In genomic region chr16:89150090-89150835, GRCh38 we compare ENCODE assay signal across 17 cellular contexts. TPM values are rescaled to one million over a fixed set of nuclear protein-coding genes. Genes with fewer than 3 reads are reported as not detected.
A peak's percentile ranks its signal among the peaks of the same experiment; 100 is the strongest.
DNase-seq lines count a peak whose midpoint lies in the region; ATAC-seq, FAIRE-seq and TF ChIP-seq lines count a peak whose summit lies in the region.
"Had no signal": no experiment of that assay in that cellular context is flagged by ENCODE, and none has a peak within 500 bp of the region (broad histone marks: within the 10 kb centered on the region; RNA-seq: fewer than 3 reads in every experiment).

No MANE protein-coding gene starts in this region.

- H3K4me1 ChIP-seq in RWPE2 (ENCODE audit: insufficient read depth, poor library complexity, severe bottlenecking) (peaks cover 4% of the 10 kb centered on the region), HepG2 (ENCODE audit: insufficient read depth, low read length) (peaks cover 2% of the 10 kb centered on the region)

- intact Hi-C loops in CD14-positive monocyte (cut with micrococcal nuclease) (no loop called here), HepG2 (cut with micrococcal nuclease; ENCODE audit: unreplicated experiment) (no loop called here)

- in situ Hi-C loops in HepG2 (cut with HindIII; ENCODE audit: extremely low pct_ligation_motif_present, low pct_unique_long_range_greater_than_20kb) = no loop called here

- H3K27me3 ChIP-seq in RWPE2 (ENCODE audit: insufficient read depth, poor library complexity, severe bottlenecking) (no peaks in the 10 kb centered on the region), HepG2 (ENCODE audit: control insufficient read depth in 1 of 2, insufficient read depth in 2 of 2, low read length in 2 of 2) (no peaks in the 10 kb centered on the region)
- H3K27me3 ChIP-seq: ovary, tibial artery had no signal

- H3K27me3 Mint-ChIP-seq in CD14-positive monocyte (ENCODE audit: low read depth in 3 of 3) = peaks cover 1 to 8% (median 5%) of the 10 kb centered on the region in 3 donors
- H3K27me3 Mint-ChIP-seq in HFFc6 (ENCODE audit: insufficient read depth) = no peaks in the 10 kb centered on the region; the same call in 1 of the 2 replicates
- H3K27me3 Mint-ChIP-seq: activated CD4-positive, alpha-beta T cell treated with anti-CD3 and anti-CD28 coated beads, Interleukin-2, amount 10 ng/mL, durations not matched to agents 24 days and 14 days had no signal

- ATAC-seq in RWPE2 (ENCODE audit: low read depth) (no peak; the same call in 2 of the 3 replicates), HepG2 (no peak), GM21786 (IDR thresholded peaks at IDR 0.05; ENCODE audit: unreplicated experiment) (no peak), HG03354 (IDR thresholded peaks at IDR 0.05; ENCODE audit: poor library complexity, severe bottlenecking, unreplicated experiment) (no peak)
- ATAC-seq: K562 had no signal

- H3K9me3 ChIP-seq in RWPE2 (ENCODE audit: severe bottlenecking) (no peaks in the 10 kb centered on the region), HepG2 (ENCODE audit: low read length) (peaks cover 5% of the 10 kb centered on the region; the same call in 1 of the 2 replicates)
- H3K9me3 ChIP-seq: tibial artery had no signal

- H3K36me3 ChIP-seq in RWPE2 (ENCODE audit: low read depth) (peaks cover 24% of the 10 kb centered on the region), HepG2 (replicated peaks in 1 of 2; ENCODE audit: control insufficient read depth in 1 of 2, insufficient read depth in 2 of 2, low read length in 2 of 2) (peaks cover 3 to 22% of the 10 kb centered on the region in 2 experiments; a peak in 4 of 5 replicates)
- H3K36me3 ChIP-seq: ovary had no signal

- H3K27ac Mint-ChIP-seq in CD14-positive monocyte = peak overlapping the region in 3 of 7 donors; percentile 2 to 57 (median 37)
- no peak overlapping the region for H3K27ac Mint-ChIP-seq in HFFc6
- H3K27ac Mint-ChIP-seq: activated CD4-positive, alpha-beta T cell treated with anti-CD3 and anti-CD28 coated beads, Interleukin-2, amount 10 ng/mL, durations not matched to agents 24 days and 14 days had no signal

- H3K36me3 Mint-ChIP-seq in CD14-positive monocyte (peaks cover 55 to 71% of the 10 kb centered on the region in 2 donors), HFFc6 (ENCODE audit: low read depth) (peaks cover 51% of the 10 kb centered on the region)

- TF ChIP-seq CTCF in CD14-positive monocyte (IDR thresholded peaks at IDR 0.05) (no peak), RWPE2 (IDR thresholded peaks at IDR 0.05; ENCODE audit: poor library complexity, severe bottlenecking) (no peak), HepG2 (CRISPR knock-in tag; IDR thresholded peaks at IDR 0.05) (no peak), HFFc6 (IDR thresholded peaks at IDR 0.05) (no peak)

- H2AFZ ChIP-seq in HepG2 (ENCODE audit: low read length) = no peak overlapping the region

- TF ChIP-seq POLR2A in HepG2 (IDR thresholded peaks at IDR 0.05; ENCODE audit: insufficient read depth in 1 of 2, low read depth in 2 of 2, low read length in 2 of 2) = no peak

- POLR2A ChIA-PET in HepG2 (lab: Yijun Ruan, JAX) = no interaction called here

- no peak overlapping the region for H3K4me3 ChIP-seq in RWPE2 (ENCODE audit: severe bottlenecking)
- H3K4me3 ChIP-seq in HepG2 (replicated peaks in 1 of 3; ENCODE audit: insufficient read depth in 1 of 3, low read depth in 2 of 3, low read length in 3 of 3) = no peak overlapping the region
- H3K4me3 ChIP-seq: BLaER1, K562, ovary, tibial artery had no signal

- H3K27ac ChIP-seq in RWPE2 (ENCODE audit: poor library complexity, severe bottlenecking) (peak overlapping the region; percentile 1), HepG2 (ENCODE audit: extremely low read length, insufficient read depth, low read length) (no peak overlapping the region)
- H3K27ac ChIP-seq: BLaER1, ovary, tibial artery had no signal

- no TSS peak for BruUV-seq in HepG2 (replicated peaks; lab: Mats Ljungman, UMichigan)

- peaks cover 6 to 30% (median 22%) of the 10 kb centered on the region in 7 donors for H3K9me3 Mint-ChIP-seq in CD14-positive monocyte
- peaks cover 8% of the 10 kb centered on the region for H3K9me3 Mint-ChIP-seq in HFFc6

- no peak overlapping the region for H3K4me3 Mint-ChIP-seq in CD14-positive monocyte
- H3K4me3 Mint-ChIP-seq in HFFc6 = no peak overlapping the region
- H3K4me3 Mint-ChIP-seq: activated CD4-positive, alpha-beta T cell treated with anti-CD3 and anti-CD28 coated beads, Interleukin-2, amount 10 ng/mL, durations not matched to agents 24 days and 14 days had no signal

- no peak overlapping the region for H3K4me2 ChIP-seq in HepG2 (ENCODE audit: low read depth, low read length)
- H3K4me2 ChIP-seq: BLaER1 had no signal

- H3K4me1 Mint-ChIP-seq in CD14-positive monocyte = peaks cover 6% of the 10 kb centered on the region
- peaks cover 8% of the 10 kb centered on the region for H3K4me1 Mint-ChIP-seq in HFFc6 (ENCODE audit: low read depth)

- peak; percentile 40 for DNase-seq in CD14-positive monocyte (ENCODE audit: low spot score)
- peak; percentile 41 for DNase-seq in COLO668 (lab: John Stamatoyannopoulos, UW; ENCODE audit: unreplicated experiment)
- DNase-seq in RWPE2 (ENCODE audit: low spot score) = peak; percentile 52
- DNase-seq in HepG2 (ENCODE audit: low spot score) = no peak
- no peak for DNase-seq in HFFc6
- DNase-seq: activated CD4-positive, alpha-beta T cell treated with anti-CD3 and anti-CD28 coated beads, Interleukin-2, amount 10 ng/mL, durations not matched to agents 24 days and 14 days; activated T-cell treated with anti-CD3 and anti-CD28 coated beads, Interleukin-2, amount 50 U/mL, for 1 hour; effector memory CD4-positive, alpha-beta T cell; OCI-M1; small intestine; tibial artery had no signal

- CTCF ChIA-PET in HepG2 (lab: Yijun Ruan, JAX; ENCODE audit: low intra/inter-chr PET ratio, low total read pairs) = no interaction called here

- TF ChIP-seq RAD21 in HepG2 (CRISPR knock-in tag; IDR thresholded peaks at IDR 0.05) = no peak

- H3K79me2 ChIP-seq in HepG2 (ENCODE audit: insufficient read depth, low read length) = no peaks in the 10 kb centered on the region

- WGBS in HepG2 (ENCODE audit: low lambda C conversion rate) = 96% methylated on average over 15 of the region's 18 CpGs

- FAIRE-seq in HepG2 (lab: Jason Lieb, UNC) = no peak
- FAIRE-seq: K562, small intestine had no signal

- no peak overlapping the region for H3K9ac ChIP-seq in HepG2 (ENCODE audit: insufficient read depth, low read depth, low read length)
- H3K9ac ChIP-seq: BLaER1 had no signal

- TF ChIP-seq EP300 in HepG2 (IDR thresholded peaks at IDR 0.05; ENCODE audit: low read depth in 2 of 2, low read length in 2 of 2) (no peak), HepG2 (CRISPR knock-in tag; IDR thresholded peaks at IDR 0.05; ENCODE audit: borderline replicate concordance) (no peak)

- H4K20me1 ChIP-seq in HepG2 (ENCODE audit: insufficient read depth, low read length) = no peaks in the 10 kb centered on the region; the same call in 1 of the 2 replicates
- H4K20me1 ChIP-seq: BLaER1 had no signal

RNA-seq across cellular contexts. Expression of gene CDH15, which starts 21.3 kb away (rescaled TPM):
- polyA plus RNA-seq in CD14-positive monocyte = not detected
- 1.4 and 2.2 TPM in 2 replicates for total RNA-seq in HepG2 (2016; rRNA removed; fragmentation: Illumina TruSeq; extraction: Trizol)
- total RNA-seq in HepG2 (2016; cell fraction: cytosol; rRNA removed; fragmentation: Illumina TruSeq; extraction: Trizol; ENCODE audit: low read depth) = 2.8 and 2.9 TPM in 2 replicates
- 1.4 and 2.2 TPM in 2 replicates for total RNA-seq in HepG2 (2016; cell fraction: insoluble cytoplasmic fraction; rRNA removed; fragmentation: Illumina TruSeq; extraction: Trizol)
- total RNA-seq in HepG2 (2016; cell fraction: membrane; rRNA removed; fragmentation: Illumina TruSeq; extraction: Trizol) = 3.6 and 3.7 TPM in 2 replicates
- total RNA-seq in HepG2 (2016; cell fraction: nucleus; rRNA removed; fragmentation: Illumina TruSeq; extraction: Trizol) = 1.6 and 1.8 TPM in 2 replicates
- polyA plus RNA-seq in HepG2 (2011; rRNA removed) = 0.69 and 0.74 TPM in 2 replicates
- polyA plus RNA-seq in HepG2 (2011; cell fraction: cytosol; rRNA removed) = 0.37 and 1.2 TPM in 2 replicates
- 1.6 and 2.1 TPM in 2 replicates for polyA plus RNA-seq in HepG2 (2011; cell fraction: nucleus; rRNA removed)
- 0.61 and 0.90 TPM in 2 replicates for polyA plus RNA-seq in HepG2 (2012)
- polyA plus RNA-seq in HepG2 (2016; cell fraction: cytosol; fragmentation: Illumina TruSeq; extraction: Trizol; ENCODE audit: low read depth) = 3.5 and 3.8 TPM in 2 replicates
- 1.7 and 2.3 TPM in 2 replicates for polyA plus RNA-seq in HepG2 (2016; cell fraction: insoluble cytoplasmic fraction; fragmentation: Illumina TruSeq; extraction: Trizol; ENCODE audit: low read depth)
- polyA plus RNA-seq in HepG2 (2016; cell fraction: membrane; fragmentation: Illumina TruSeq; extraction: Trizol; ENCODE audit: low read depth) = 3.3 and 4.1 TPM in 2 replicates
- 3.3 and 3.4 TPM in 2 replicates for polyA plus RNA-seq in HepG2 (2016; cell fraction: nucleus; fragmentation: Illumina TruSeq; extraction: Trizol; ENCODE audit: insufficient read depth, low read depth)
- polyA minus RNA-seq in HepG2 (2011; rRNA and poly(A)+ RNA removed; ENCODE audit: low replicate concordance) = 0.62 TPM in 1 of 2 replicates, not detected in the other
- 0.40 and 0.62 TPM in 2 replicates for polyA minus RNA-seq in HepG2 (2011; cell fraction: cytosol; rRNA and poly(A)+ RNA removed)
- 0.39 TPM in 1 of 2 replicates, not detected in the other for polyA minus RNA-seq in HepG2 (2011; cell fraction: nucleus; rRNA and poly(A)+ RNA removed)
- total RNA-seq in HFFc6 (2021; fragmentation: NEBNext Ultra II Directional; extraction: Animal tissue kit (Norgen Biotek cat#: 25700)) = under 1 TPM in 2 of 6 experiments, not detected in 4; 0.05 to 0.07 TPM
- total RNA-seq: activated CD4-positive, alpha-beta T cell treated with anti-CD3 and anti-CD28 coated beads, Interleukin-2, amount 10 ng/mL, durations not matched to agents 24 days and 14 days had no signal
- polyA plus RNA-seq: K562 had no signal

RNA-seq across cellular contexts. Expression of gene SLC22A31, which starts 50.1 kb away (rescaled TPM):
- polyA plus RNA-seq in CD14-positive monocyte (not detected), HepG2 (2011; rRNA removed) (67.3 and 98.2 TPM in 2 replicates)
- total RNA-seq in HepG2 (2016; rRNA removed; fragmentation: Illumina TruSeq; extraction: Trizol) = 20.6 and 83.3 TPM in 2 replicates
- total RNA-seq in HepG2 (2016; cell fraction: cytosol; rRNA removed; fragmentation: Illumina TruSeq; extraction: Trizol; ENCODE audit: low read depth) = 22.4 and 22.9 TPM in 2 replicates
- 17.9 and 83.9 TPM in 2 replicates for total RNA-seq in HepG2 (2016; cell fraction: insoluble cytoplasmic fraction; rRNA removed; fragmentation: Illumina TruSeq; extraction: Trizol)
- 38.1 and 39.2 TPM in 2 replicates for total RNA-seq in HepG2 (2016; cell fraction: membrane; rRNA removed; fragmentation: Illumina TruSeq; extraction: Trizol)
- 88.9 and 114 TPM in 2 replicates for total RNA-seq in HepG2 (2016; cell fraction: nucleus; rRNA removed; fragmentation: Illumina TruSeq; extraction: Trizol)
- 27.2 and 52.1 TPM in 2 replicates for polyA plus RNA-seq in HepG2 (2011; cell fraction: cytosol; rRNA removed)
- polyA plus RNA-seq in HepG2 (2011; cell fraction: nucleus; rRNA removed) = 1,312 and 1,533 TPM in 2 replicates
- polyA plus RNA-seq in HepG2 (2012) = 45.8 and 48.2 TPM in 2 replicates
- 27.4 and 28.3 TPM in 2 replicates for polyA plus RNA-seq in HepG2 (2016; cell fraction: cytosol; fragmentation: Illumina TruSeq; extraction: Trizol; ENCODE audit: low read depth)
- polyA plus RNA-seq in HepG2 (2016; cell fraction: insoluble cytoplasmic fraction; fragmentation: Illumina TruSeq; extraction: Trizol; ENCODE audit: low read depth) = 23.8 and 26.1 TPM in 2 replicates
- polyA plus RNA-seq in HepG2 (2016; cell fraction: membrane; fragmentation: Illumina TruSeq; extraction: Trizol; ENCODE audit: low read depth) = 29.3 and 31.7 TPM in 2 replicates
- polyA plus RNA-seq in HepG2 (2016; cell fraction: nucleus; fragmentation: Illumina TruSeq; extraction: Trizol; ENCODE audit: insufficient read depth, low read depth) = 322 and 325 TPM in 2 replicates
- 51.6 TPM in 1 of 2 replicates, not detected in the other for polyA minus RNA-seq in HepG2 (2011; rRNA and poly(A)+ RNA removed; ENCODE audit: low replicate concordance)
- polyA minus RNA-seq in HepG2 (2011; cell fraction: cytosol; rRNA and poly(A)+ RNA removed) = 17.1 and 21.0 TPM in 2 replicates
- 89.4 and 90.8 TPM in 2 replicates for polyA minus RNA-seq in HepG2 (2011; cell fraction: nucleus; rRNA and poly(A)+ RNA removed)
- total RNA-seq in HFFc6 (2021; fragmentation: NEBNext Ultra II Directional; extraction: Animal tissue kit (Norgen Biotek cat#: 25700)) = not detected
- total RNA-seq: NCI-H460 had no signal

RNA-seq across cellular contexts. Expression of gene ACSF3, which starts 56.6 kb away (rescaled TPM):
- polyA plus RNA-seq in CD14-positive monocyte (10 to 100 TPM; 23.5 to 26.4 TPM), HepG2 (2011; rRNA removed) (14.9 and 16.5 TPM in 2 replicates)
- 23.5 and 30.6 TPM in 2 replicates for total RNA-seq in HepG2 (2016; rRNA removed; fragmentation: Illumina TruSeq; extraction: Trizol)
- 13.8 and 14.5 TPM in 2 replicates for total RNA-seq in HepG2 (2016; cell fraction: cytosol; rRNA removed; fragmentation: Illumina TruSeq; extraction: Trizol; ENCODE audit: low read depth)
- 22.1 and 29.1 TPM in 2 replicates for total RNA-seq in HepG2 (2016; cell fraction: insoluble cytoplasmic fraction; rRNA removed; fragmentation: Illumina TruSeq; extraction: Trizol)
- 23.0 and 24.3 TPM in 2 replicates for total RNA-seq in HepG2 (2016; cell fraction: membrane; rRNA removed; fragmentation: Illumina TruSeq; extraction: Trizol)
- 19.3 and 21.6 TPM in 2 replicates for total RNA-seq in HepG2 (2016; cell fraction: nucleus; rRNA removed; fragmentation: Illumina TruSeq; extraction: Trizol)
- 11.3 and 15.5 TPM in 2 replicates for polyA plus RNA-seq in HepG2 (2011; cell fraction: cytosol; rRNA removed)
- 31.3 and 34.0 TPM in 2 replicates for polyA plus RNA-seq in HepG2 (2011; cell fraction: nucleus; rRNA removed)
- polyA plus RNA-seq in HepG2 (2012) = 16.6 and 17.2 TPM in 2 replicates
- 6.9 and 9.7 TPM in 2 replicates for polyA plus RNA-seq in HepG2 (2016; cell fraction: cytosol; fragmentation: Illumina TruSeq; extraction: Trizol; ENCODE audit: low read depth)
- polyA plus RNA-seq in HepG2 (2016; cell fraction: insoluble cytoplasmic fraction; fragmentation: Illumina TruSeq; extraction: Trizol; ENCODE audit: low read depth) = 21.8 and 22.0 TPM in 2 replicates
- polyA plus RNA-seq in HepG2 (2016; cell fraction: membrane; fragmentation: Illumina TruSeq; extraction: Trizol; ENCODE audit: low read depth) = 11.2 and 13.0 TPM in 2 replicates
- polyA plus RNA-seq in HepG2 (2016; cell fraction: nucleus; fragmentation: Illumina TruSeq; extraction: Trizol; ENCODE audit: insufficient read depth, low read depth) = 37.2 and 38.9 TPM in 2 replicates
- polyA minus RNA-seq in HepG2 (2011; rRNA and poly(A)+ RNA removed; ENCODE audit: low replicate concordance) = 46.7 and 47.0 TPM in 2 replicates
- 22.4 and 32.0 TPM in 2 replicates for polyA minus RNA-seq in HepG2 (2011; cell fraction: cytosol; rRNA and poly(A)+ RNA removed)
- polyA minus RNA-seq in HepG2 (2011; cell fraction: nucleus; rRNA and poly(A)+ RNA removed) = 35.9 and 36.8 TPM in 2 replicates
- total RNA-seq in HFFc6 (2021; fragmentation: NEBNext Ultra II Directional; extraction: Animal tissue kit (Norgen Biotek cat#: 25700)) = 10 to 100 TPM; 18.4 to 24.2 (median 21.2) TPM

Comparison
In these comparisons a context has a peak if more than half of its experiments do, and no peak if none do; other contexts are left out.
1. DNase-seq: peak in CD14-positive monocyte (single experiment), COLO668 (single experiment) and RWPE2 (single experiment); none in HepG2 (single experiment) and HFFc6 (single experiment).
2. RNA of gene SLC22A31, which starts 50.1 kb away (total RNA-seq): 17.9 to 114 TPM in HepG2; not detected in HFFc6; every median in the first group is over 10 times any median in the second.